1 cellular context compared by ENCODE assay signal in the genomic region with DNA sequence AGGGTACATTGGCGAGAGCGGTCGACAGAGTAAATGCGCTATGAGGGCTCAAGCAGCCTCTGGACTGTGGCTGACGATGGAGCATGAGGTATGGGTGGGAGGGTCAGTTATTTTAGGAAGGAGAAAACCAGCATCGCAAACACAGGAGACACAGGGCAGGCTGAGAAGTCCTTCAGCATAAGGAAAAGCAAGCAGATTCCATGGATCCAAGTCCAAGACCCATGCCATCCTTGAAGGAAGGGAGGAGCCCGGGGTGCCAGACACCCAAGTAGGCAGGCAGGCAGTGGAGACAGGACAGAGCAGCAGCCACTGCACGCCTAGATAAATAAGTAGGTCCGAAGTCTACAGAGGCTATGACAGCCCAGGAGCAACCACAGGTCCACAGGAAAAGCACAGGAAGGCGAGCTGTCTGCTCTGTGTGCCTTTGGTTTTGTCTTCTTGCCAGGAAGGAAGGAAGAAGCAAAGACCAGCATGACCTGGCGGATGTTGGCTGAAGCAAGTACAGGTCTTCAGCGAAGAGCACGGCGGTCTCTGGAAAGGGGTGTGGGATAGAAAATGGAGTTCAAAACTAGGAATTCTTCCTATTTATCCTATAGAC.
TF ChIP-seq lines count a peak whose summit lies in the region.

No MANE protein-coding gene starts in this region.

TF ChIP-seq in HepG2, 621 proteins besides CTCF, POLR2A, EP300 and RAD21 (continued from another document):
- TF ChIP-seq, protein P1, sequence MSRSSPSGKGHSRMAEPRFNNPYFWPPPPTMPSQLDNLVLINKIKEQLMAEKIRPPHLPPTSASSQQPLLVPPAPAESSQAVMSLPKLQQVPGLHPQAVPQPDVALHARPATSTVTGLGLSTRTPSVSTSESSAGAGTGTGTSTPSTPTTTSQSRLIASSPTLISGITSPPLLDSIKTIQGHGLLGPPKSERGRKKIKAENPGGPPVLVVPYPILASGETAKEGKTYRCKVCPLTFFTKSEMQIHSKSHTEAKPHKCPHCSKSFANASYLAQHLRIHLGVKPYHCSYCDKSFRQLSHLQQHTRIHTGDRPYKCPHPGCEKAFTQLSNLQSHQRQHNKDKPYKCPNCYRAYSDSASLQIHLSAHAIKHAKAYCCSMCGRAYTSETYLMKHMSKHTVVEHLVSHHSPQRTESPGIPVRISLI (CRISPR knock-in tag; IDR thresholded peaks at IDR 0.05; ENCODE audit: borderline replicate concordance), result peak; percentile 26; the same call in 1 of the 2 replicates
- peak; percentile 100 for TF ChIP-seq ZNF7 (CRISPR knock-in tag; IDR thresholded peaks at IDR 0.05)
- no peak for TF ChIP-seq CREB1 (IDR thresholded peaks at IDR 0.05)
- peak; percentile 66 for TF ChIP-seq CREB1 (CRISPR knock-in tag; IDR thresholded peaks at IDR 0.05)
- TF ChIP-seq ZNF282 (IDR thresholded peaks at IDR 0.05; ENCODE audit: partially characterized antibody), result no peak
- 0 out of 2 replicates have a peak, but pooled peaks have one; percentile 11 for TF ChIP-seq ZNF12 (CRISPR knock-in tag; IDR thresholded peaks at IDR 0.05)
- peak; percentile 29; the same call in 1 of the 2 replicates for TF ChIP-seq KMT2A (CRISPR knock-in tag; IDR thresholded peaks at IDR 0.05)
- TF ChIP-seq, protein P2, sequence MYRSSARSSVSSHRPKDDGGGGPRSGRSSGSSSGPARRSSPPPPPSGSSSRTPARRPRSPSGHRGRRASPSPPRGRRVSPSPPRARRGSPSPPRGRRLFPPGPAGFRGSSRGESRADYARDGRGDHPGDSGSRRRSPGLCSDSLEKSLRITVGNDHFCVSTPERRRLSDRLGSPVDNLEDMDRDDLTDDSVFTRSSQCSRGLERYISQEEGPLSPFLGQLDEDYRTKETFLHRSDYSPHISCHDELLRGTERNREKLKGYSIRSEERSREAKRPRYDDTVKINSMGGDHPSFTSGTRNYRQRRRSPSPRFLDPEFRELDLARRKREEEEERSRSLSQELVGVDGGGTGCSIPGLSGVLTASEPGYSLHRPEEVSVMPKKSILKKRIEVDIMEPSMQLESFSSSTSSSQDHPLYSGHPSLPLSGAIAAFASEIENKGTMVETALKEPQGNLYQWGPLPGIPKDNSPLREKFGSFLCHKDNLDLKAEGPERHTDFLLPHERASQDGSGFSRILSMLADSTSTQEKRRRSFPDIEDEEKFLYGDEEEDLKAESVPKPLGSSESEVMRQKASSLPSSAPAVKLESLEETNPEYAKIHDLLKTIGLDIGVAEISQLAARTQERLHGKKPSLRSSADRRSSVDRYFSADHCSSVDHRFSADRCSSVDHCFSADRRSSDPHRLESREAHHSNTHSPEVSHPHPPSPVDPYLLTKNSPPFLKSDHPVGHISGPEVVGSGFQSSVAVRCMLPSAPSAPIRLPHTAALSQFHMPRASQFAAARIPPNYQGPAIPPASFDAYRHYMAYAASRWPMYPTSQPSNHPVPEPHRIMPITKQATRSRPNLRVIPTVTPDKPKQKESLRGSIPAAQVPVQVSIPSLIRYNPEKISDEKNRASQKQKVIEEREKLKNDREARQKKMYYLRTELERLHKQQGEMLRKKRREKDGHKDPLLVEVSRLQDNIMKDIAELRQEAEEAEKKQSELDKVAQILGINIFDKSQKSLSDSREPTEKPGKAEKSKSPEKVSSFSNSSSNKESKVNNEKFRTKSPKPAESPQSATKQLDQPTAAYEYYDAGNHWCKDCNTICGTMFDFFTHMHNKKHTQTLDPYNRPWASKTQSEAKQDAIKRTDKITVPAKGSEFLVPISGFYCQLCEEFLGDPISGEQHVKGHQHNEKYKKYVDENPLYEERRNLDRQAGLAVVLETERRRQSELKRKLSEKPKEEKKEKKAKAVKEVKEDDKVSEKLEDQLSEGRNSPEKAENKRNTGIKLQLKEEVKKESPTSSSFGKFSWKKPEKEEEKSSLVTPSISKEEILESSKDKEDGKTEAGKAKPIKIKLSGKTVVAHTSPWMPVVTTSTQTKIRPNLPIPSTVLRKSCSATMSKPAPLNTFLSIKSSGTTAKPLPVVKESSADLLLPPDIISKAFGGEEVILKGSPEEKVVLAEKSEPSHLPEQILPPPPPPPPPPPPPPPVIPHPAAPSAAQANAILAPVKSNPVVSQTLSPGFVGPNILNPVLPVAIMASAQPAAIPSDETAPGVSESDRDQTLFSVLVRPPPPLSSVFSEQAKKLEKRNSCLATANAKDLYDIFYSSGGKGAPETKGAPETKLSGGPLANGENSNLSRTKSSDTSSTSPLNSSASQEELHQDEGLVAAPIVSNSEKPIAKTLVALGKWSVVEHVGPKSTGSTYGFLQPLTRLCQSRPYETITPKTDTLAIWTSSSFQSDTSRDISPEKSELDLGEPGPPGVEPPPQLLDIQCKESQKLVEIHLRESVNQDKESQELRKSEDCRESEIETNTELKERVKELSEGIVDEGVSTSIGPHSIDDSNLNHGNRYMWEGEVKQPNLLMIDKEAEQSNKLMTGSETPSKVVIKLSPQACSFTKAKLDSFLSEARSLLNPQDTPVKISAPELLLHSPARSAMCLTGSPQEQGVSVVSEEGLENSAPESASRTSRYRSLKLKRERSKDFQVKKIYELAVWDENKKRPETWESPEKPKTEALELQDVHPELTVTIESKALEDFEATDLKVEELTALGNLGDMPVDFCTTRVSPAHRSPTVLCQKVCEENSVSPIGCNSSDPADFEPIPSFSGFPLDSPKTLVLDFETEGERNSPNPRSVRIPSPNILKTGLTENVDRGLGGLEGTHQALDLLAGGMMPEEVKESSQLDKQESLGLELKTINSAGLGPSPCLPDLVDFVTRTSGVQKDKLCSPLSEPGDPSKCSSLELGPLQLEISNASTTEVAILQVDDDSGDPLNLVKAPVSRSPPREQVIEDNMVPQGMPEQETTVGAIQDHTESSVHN (CRISPR knock-in tag; IDR thresholded peaks at IDR 0.05), result peak; percentile 39; the same call in 1 of the 2 replicates
- TF ChIP-seq SAFB2 (CRISPR knock-in tag; IDR thresholded peaks at IDR 0.05; ENCODE audit: borderline replicate concordance, low read depth), result no peak
- TF ChIP-seq, protein P3, sequence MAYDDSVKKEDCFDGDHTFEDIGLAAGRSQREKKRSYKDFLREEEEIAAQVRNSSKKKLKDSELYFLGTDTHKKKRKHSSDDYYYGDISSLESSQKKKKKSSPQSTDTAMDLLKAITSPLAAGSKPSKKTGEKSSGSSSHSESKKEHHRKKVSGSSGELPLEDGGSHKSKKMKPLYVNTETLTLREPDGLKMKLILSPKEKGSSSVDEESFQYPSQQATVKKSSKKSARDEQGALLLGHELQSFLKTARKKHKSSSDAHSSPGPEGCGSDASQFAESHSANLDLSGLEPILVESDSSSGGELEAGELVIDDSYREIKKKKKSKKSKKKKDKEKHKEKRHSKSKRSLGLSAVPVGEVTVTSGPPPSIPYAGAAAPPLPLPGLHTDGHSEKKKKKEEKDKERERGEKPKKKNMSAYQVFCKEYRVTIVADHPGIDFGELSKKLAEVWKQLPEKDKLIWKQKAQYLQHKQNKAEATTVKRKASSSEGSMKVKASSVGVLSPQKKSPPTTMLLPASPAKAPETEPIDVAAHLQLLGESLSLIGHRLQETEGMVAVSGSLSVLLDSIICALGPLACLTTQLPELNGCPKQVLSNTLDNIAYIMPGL (CRISPR knock-in tag; IDR thresholded peaks at IDR 0.05; ENCODE audit: borderline replicate concordance in 1 of 2, low read depth in 1 of 2), result peak in 1 of 2 experiments; percentile 50; a peak in 2 of 4 replicates
- no peak for TF ChIP-seq ZNF333 (CRISPR knock-in tag; IDR thresholded peaks at IDR 0.05; ENCODE audit: borderline replicate concordance)
- TF ChIP-seq, protein P4, sequence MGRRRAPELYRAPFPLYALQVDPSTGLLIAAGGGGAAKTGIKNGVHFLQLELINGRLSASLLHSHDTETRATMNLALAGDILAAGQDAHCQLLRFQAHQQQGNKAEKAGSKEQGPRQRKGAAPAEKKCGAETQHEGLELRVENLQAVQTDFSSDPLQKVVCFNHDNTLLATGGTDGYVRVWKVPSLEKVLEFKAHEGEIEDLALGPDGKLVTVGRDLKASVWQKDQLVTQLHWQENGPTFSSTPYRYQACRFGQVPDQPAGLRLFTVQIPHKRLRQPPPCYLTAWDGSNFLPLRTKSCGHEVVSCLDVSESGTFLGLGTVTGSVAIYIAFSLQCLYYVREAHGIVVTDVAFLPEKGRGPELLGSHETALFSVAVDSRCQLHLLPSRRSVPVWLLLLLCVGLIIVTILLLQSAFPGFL (CRISPR knock-in tag; IDR thresholded peaks at IDR 0.05), result no peak
- TF ChIP-seq ZNF570 (CRISPR knock-in tag; IDR thresholded peaks at IDR 0.05; ENCODE audit: borderline replicate concordance), result no peak
- 0 out of 2 replicates have a peak, but pooled peaks have one; percentile 17 for TF ChIP-seq ZBTB7A (CRISPR knock-in tag; IDR thresholded peaks at IDR 0.05)
- peak; percentile 54 for TF ChIP-seq THAP11 (CRISPR knock-in tag; IDR thresholded peaks at IDR 0.05)
- TF ChIP-seq, protein P5, sequence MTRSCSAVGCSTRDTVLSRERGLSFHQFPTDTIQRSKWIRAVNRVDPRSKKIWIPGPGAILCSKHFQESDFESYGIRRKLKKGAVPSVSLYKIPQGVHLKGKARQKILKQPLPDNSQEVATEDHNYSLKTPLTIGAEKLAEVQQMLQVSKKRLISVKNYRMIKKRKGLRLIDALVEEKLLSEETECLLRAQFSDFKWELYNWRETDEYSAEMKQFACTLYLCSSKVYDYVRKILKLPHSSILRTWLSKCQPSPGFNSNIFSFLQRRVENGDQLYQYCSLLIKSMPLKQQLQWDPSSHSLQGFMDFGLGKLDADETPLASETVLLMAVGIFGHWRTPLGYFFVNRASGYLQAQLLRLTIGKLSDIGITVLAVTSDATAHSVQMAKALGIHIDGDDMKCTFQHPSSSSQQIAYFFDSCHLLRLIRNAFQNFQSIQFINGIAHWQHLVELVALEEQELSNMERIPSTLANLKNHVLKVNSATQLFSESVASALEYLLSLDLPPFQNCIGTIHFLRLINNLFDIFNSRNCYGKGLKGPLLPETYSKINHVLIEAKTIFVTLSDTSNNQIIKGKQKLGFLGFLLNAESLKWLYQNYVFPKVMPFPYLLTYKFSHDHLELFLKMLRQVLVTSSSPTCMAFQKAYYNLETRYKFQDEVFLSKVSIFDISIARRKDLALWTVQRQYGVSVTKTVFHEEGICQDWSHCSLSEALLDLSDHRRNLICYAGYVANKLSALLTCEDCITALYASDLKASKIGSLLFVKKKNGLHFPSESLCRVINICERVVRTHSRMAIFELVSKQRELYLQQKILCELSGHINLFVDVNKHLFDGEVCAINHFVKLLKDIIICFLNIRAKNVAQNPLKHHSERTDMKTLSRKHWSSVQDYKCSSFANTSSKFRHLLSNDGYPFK (CRISPR knock-in tag; IDR thresholded peaks at IDR 0.05; ENCODE audit: borderline replicate concordance), result peak; percentile 55
- TF ChIP-seq ZNF878 (CRISPR knock-in tag; IDR thresholded peaks at IDR 0.05), result no peak
- TF ChIP-seq ZNF367 (CRISPR knock-in tag; IDR thresholded peaks at IDR 0.05; ENCODE audit: borderline replicate concordance), result no peak
- TF ChIP-seq SAP130 (CRISPR knock-in tag; IDR thresholded peaks at IDR 0.05; ENCODE audit: low read depth), result peak; percentile 63; the same call in 1 of the 2 replicates
- TF ChIP-seq, protein P6, sequence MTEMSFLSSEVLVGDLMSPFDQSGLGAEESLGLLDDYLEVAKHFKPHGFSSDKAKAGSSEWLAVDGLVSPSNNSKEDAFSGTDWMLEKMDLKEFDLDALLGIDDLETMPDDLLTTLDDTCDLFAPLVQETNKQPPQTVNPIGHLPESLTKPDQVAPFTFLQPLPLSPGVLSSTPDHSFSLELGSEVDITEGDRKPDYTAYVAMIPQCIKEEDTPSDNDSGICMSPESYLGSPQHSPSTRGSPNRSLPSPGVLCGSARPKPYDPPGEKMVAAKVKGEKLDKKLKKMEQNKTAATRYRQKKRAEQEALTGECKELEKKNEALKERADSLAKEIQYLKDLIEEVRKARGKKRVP (CRISPR knock-in tag; IDR thresholded peaks at IDR 0.05), result no peak
- 0 out of 2 replicates have a peak, but pooled peaks have one; percentile 23 for TF ChIP-seq HOXA5 (CRISPR knock-in tag; IDR thresholded peaks at IDR 0.05)
- TF ChIP-seq RFXAP (CRISPR knock-in tag; IDR thresholded peaks at IDR 0.05; ENCODE audit: borderline replicate concordance), result peak; percentile 52; the same call in 1 of the 2 replicates
- 0 out of 2 replicates have a peak, but pooled peaks have one; percentile 40 for TF ChIP-seq ZNF678 (CRISPR knock-in tag; IDR thresholded peaks at IDR 0.05)
- no peak for TF ChIP-seq TRIM22 (IDR thresholded peaks at IDR 0.05)
- no peak for TF ChIP-seq REPIN1 (CRISPR knock-in tag; IDR thresholded peaks at IDR 0.05; ENCODE audit: borderline replicate concordance, low read depth)
- TF ChIP-seq PPARG (CRISPR knock-in tag; conservative IDR thresholded peaks at IDR 0.05), result peak; percentile 34; the same call in 1 of the 2 replicates
- TF ChIP-seq FOXC1 (CRISPR knock-in tag; IDR thresholded peaks at IDR 0.05; ENCODE audit: borderline replicate concordance), result 0 out of 2 replicates have a peak, but pooled peaks have one; percentile 28
